Comparison of ENCODE assay signal across 30 cellular contexts in genomic region chr4:182454440-182455013, GRCh38.
A peak's percentile ranks its signal among the peaks of the same experiment; 100 is the strongest.
DNase-seq lines count a peak whose midpoint lies in the region; ATAC-seq and TF ChIP-seq lines count a peak whose summit lies in the region.
"Had no signal": no experiment of that assay in that cellular context is flagged by ENCODE, and none has a peak within 500 bp of the region (broad histone marks: within the 10 kb centered on the region; RNA-seq: fewer than 3 reads in every experiment).

No MANE protein-coding gene starts in this region.

- no peaks in the 10 kb centered on the region for H3K36me3 Mint-ChIP-seq in activated naive CD4-positive, alpha-beta T cell treated with anti-CD3 and anti-CD28 coated beads for 36 hours (ENCODE audit: low read depth)
- H3K36me3 Mint-ChIP-seq: CD4-positive, alpha-beta memory T cell; stimulated activated memory B cell treated with anti-CD40 and anti-IgM and Interleukin-4, amounts not matched to agents 10 μg/mL and 1 μg/mL and 100 μg/mL, for 72 hours had no signal

- POLR2A ChIA-PET in PC-3 (lab: Charles Lee; ENCODE audit: unreplicated experiment): no interaction called here

- H3K4me3 ChIP-seq in PC-3 (ENCODE audit: low read length) (no peak overlapping the region), fibroblast of lung (replicated peaks in 1 of 4; ENCODE audit: control extremely low read depth in 1 of 4, insufficient read depth in 1 of 4, low read depth in 3 of 4, low read length in 4 of 4) (no peak overlapping the region), smooth muscle cell (no peak overlapping the region)
- H3K4me3 ChIP-seq: esophagus squamous epithelium, GM12878, HAP-1, left ventricle myocardium inferior, SK-N-MC, upper lobe of left lung had no signal

- DNase-seq in DMS79 treated with DMSO at 0.1 percent for 48 hours (lab: John Stamatoyannopoulos, UW) (peak; percentile 41), DMS79 (lab: John Stamatoyannopoulos, UW) (no peak), PC-3 (no peak), fibroblast of lung (ENCODE audit: low read depth in 2 of 2) (peak; percentile 38 to 87), smooth muscle cell (lab: John Stamatoyannopoulos, UW; ENCODE audit: unreplicated experiment) (no peak), globus pallidus (ENCODE audit: low spot score) (no peak), NCI-H2227 treated with DMSO at 0.1 percent for 48 hours (lab: John Stamatoyannopoulos, UW) (no peak)
- no peak for DNase-seq in activated naive CD4-positive, alpha-beta T cell treated with anti-CD3 and anti-CD28 coated beads for 36 hours
- DNase-seq: activated gamma-delta T cell treated with Interleukin-2 at 50 U/mL for 16 hours; activated T-cell treated with anti-CD3 and anti-CD28 coated beads, Interleukin-2, amount 50 U/mL, for 24 hours; AML-193; CD4-positive, alpha-beta memory T cell; dermis blood vessel endothelial cell; EL; esophagus squamous epithelium; islet precursor cell; Kasumi-1; left ventricle myocardium inferior; mesenchymal stem cell; MV-4-11; NCI-H2107; nephron progenitor cell; upper lobe of left lung had no signal

- no peak overlapping the region for H3K4me3 Mint-ChIP-seq in activated naive CD4-positive, alpha-beta T cell treated with anti-CD3 and anti-CD28 coated beads for 36 hours
- H3K4me3 Mint-ChIP-seq: activated T-cell treated with anti-CD3 and anti-CD28 coated beads, Interleukin-2, amount 50 U/mL, for 24 hours; CD4-positive, alpha-beta memory T cell; stimulated activated memory B cell treated with anti-CD40 and anti-IgM and Interleukin-4, amounts not matched to agents 10 μg/mL and 1 μg/mL and 100 μg/mL, for 72 hours; T-helper 1 cell treated with Interleukin-12 subunit alpha and Interleukin-12 subunit beta and Interleukin-4 antibody, amounts not matched to agents 30 μg/mL and 1 μg/mL, for 36 hours had no signal

- ATAC-seq in PC-3: peak; percentile 50
- ATAC-seq: GM12878; HepG2; stimulated activated memory B cell treated with anti-CD40 and anti-IgM and Interleukin-4, amounts not matched to agents 10 μg/mL and 1 μg/mL and 100 μg/mL, for 72 hours had no signal

- H3K9ac ChIP-seq in PC-3 (ENCODE audit: low read length): no peak overlapping the region
- H3K9ac ChIP-seq in fibroblast of lung (ENCODE audit: insufficient read depth, low read length): no peak overlapping the region
- H3K9ac ChIP-seq in smooth muscle cell (ENCODE audit: low read depth): no peak overlapping the region

- H3K9me2 ChIP-seq in PC-3 (replicated peaks; ENCODE audit: low read length): no peaks in the 10 kb centered on the region

- H3K4me1 Mint-ChIP-seq in activated naive CD4-positive, alpha-beta T cell treated with anti-CD3 and anti-CD28 coated beads for 36 hours (ENCODE audit: low read depth): peaks cover 9% of the 10 kb centered on the region

- no peaks in the 10 kb centered on the region for H3K9me3 ChIP-seq in PC-3 (ENCODE audit: low read length)
- H3K9me3 ChIP-seq in fibroblast of lung (ENCODE audit: control insufficient read depth, insufficient read depth, low read depth, low read length): no peaks in the 10 kb centered on the region
- no peaks in the 10 kb centered on the region for H3K9me3 ChIP-seq in smooth muscle cell (replicated peaks; ENCODE audit: low read depth)
- H3K9me3 ChIP-seq: esophagus squamous epithelium, HAP-1, left ventricle myocardium inferior, upper lobe of left lung had no signal

- H3K9me3 Mint-ChIP-seq in activated naive CD4-positive, alpha-beta T cell treated with anti-CD3 and anti-CD28 coated beads for 36 hours: no peaks in the 10 kb centered on the region
- H3K9me3 Mint-ChIP-seq: activated T-cell treated with anti-CD3 and anti-CD28 coated beads, Interleukin-2, amount 50 U/mL, for 24 hours; nephron progenitor cell; stimulated activated memory B cell treated with anti-CD40 and anti-IgM and Interleukin-4, amounts not matched to agents 10 μg/mL and 1 μg/mL and 100 μg/mL, for 72 hours; T-helper 1 cell treated with Interleukin-12 subunit alpha and Interleukin-12 subunit beta and Interleukin-4 antibody, amounts not matched to agents 30 μg/mL and 1 μg/mL, for 36 hours had no signal

- H3K4me1 ChIP-seq in PC-3 (ENCODE audit: insufficient read depth, low read length) (0 out of 2 replicates have a peak, but pooled peaks cover 1% of the 10 kb centered on the region), fibroblast of lung (ENCODE audit: control insufficient read depth, extremely low read depth, insufficient read depth, low read length) (no peaks in the 10 kb centered on the region), smooth muscle cell (ENCODE audit: low read depth) (peaks cover 44% of the 10 kb centered on the region)

- peaks cover 19% of the 10 kb centered on the region for H3K27me3 ChIP-seq in PC-3 (ENCODE audit: low read length)
- no peaks in the 10 kb centered on the region for H3K27me3 ChIP-seq in fibroblast of lung (ENCODE audit: control insufficient read depth, insufficient read depth, low read length)
- no peaks in the 10 kb centered on the region for H3K27me3 ChIP-seq in smooth muscle cell (ENCODE audit: low read depth)

- H4K20me1 ChIP-seq in PC-3 (ENCODE audit: low read length): no peaks in the 10 kb centered on the region
- no peaks in the 10 kb centered on the region for H4K20me1 ChIP-seq in fibroblast of lung (ENCODE audit: control insufficient read depth, extremely low read depth, insufficient read depth, low read length)
- H4K20me1 ChIP-seq in smooth muscle cell (ENCODE audit: low read depth): peaks cover 80% of the 10 kb centered on the region

- no peaks in the 10 kb centered on the region for H3K36me3 ChIP-seq in PC-3 (ENCODE audit: low read depth, low read length)
- no peaks in the 10 kb centered on the region for H3K36me3 ChIP-seq in fibroblast of lung (ENCODE audit: control insufficient read depth, insufficient read depth, low read length)
- no peaks in the 10 kb centered on the region for H3K36me3 ChIP-seq in smooth muscle cell (ENCODE audit: low read depth)
- H3K36me3 ChIP-seq: esophagus squamous epithelium, HAP-1, left ventricle myocardium inferior, upper lobe of left lung had no signal

- CTCF ChIA-PET in PC-3 (lab: Charles Lee): no interaction called here
- CTCF ChIA-PET in activated naive CD4-positive, alpha-beta T cell treated with anti-CD3 and anti-CD28 coated beads for 36 hours (lab: Charles Lee): interaction anchor here (0.5 to 0.6 kb wide), 2 partner anchors 12 to 14 kb away, joined by 3 to 4 read pairs; no protein-coding TSS in a partner anchor

- H3F3A ChIP-seq in PC-3 (ENCODE audit: low read length, unreplicated experiment): no peaks in the 10 kb centered on the region
- no peaks in the 10 kb centered on the region for H3F3A ChIP-seq in smooth muscle cell (ENCODE audit: low read depth)

- BruUV-seq in PC-3 (replicated peaks; lab: Mats Ljungman, UMichigan): no TSS peak

- intact Hi-C loops in PC-3 (cut with micrococcal nuclease): loop anchor here (2.0 to 10.0 kb wide), 2 partner anchors 294 to 800 kb away; no protein-coding TSS in a partner anchor
- intact Hi-C loops in activated naive CD4-positive, alpha-beta T cell treated with anti-CD3 and anti-CD28 coated beads for 36 hours (cut with micrococcal nuclease): no loop called here

- H3K79me2 ChIP-seq in PC-3 (ENCODE audit: low read length) (no peaks in the 10 kb centered on the region), fibroblast of lung (ENCODE audit: control insufficient read depth, insufficient read depth, low read length) (no peaks in the 10 kb centered on the region), smooth muscle cell (ENCODE audit: low read depth) (peaks cover 91% of the 10 kb centered on the region)

- H2AFZ ChIP-seq in PC-3 (ENCODE audit: low read length) (no peak overlapping the region), fibroblast of lung (ENCODE audit: low read length) (no peak overlapping the region), smooth muscle cell (ENCODE audit: low read depth) (no peak overlapping the region)

- WGBS in smooth muscle cell (ENCODE audit: low lambda C conversion rate): 81% methylated on average over 6 of the region's 6 CpGs

- no peak overlapping the region for H3K27ac Mint-ChIP-seq in activated naive CD4-positive, alpha-beta T cell treated with anti-CD3 and anti-CD28 coated beads for 36 hours
- H3K27ac Mint-ChIP-seq: activated T-cell treated with anti-CD3 and anti-CD28 coated beads, Interleukin-2, amount 50 U/mL, for 24 hours; CD4-positive, alpha-beta memory T cell; stimulated activated memory B cell treated with anti-CD40 and anti-IgM and Interleukin-4, amounts not matched to agents 10 μg/mL and 1 μg/mL and 100 μg/mL, for 72 hours; T-helper 1 cell treated with Interleukin-12 subunit alpha and Interleukin-12 subunit beta and Interleukin-4 antibody, amounts not matched to agents 30 μg/mL and 1 μg/mL, for 36 hours had no signal

- H3K4me2 ChIP-seq in PC-3 (ENCODE audit: low read length) (no peak overlapping the region), fibroblast of lung (ENCODE audit: extremely low read depth, insufficient read depth, low read length) (no peak overlapping the region), smooth muscle cell (peak overlapping the region; percentile 18)

- TF ChIP-seq CTCF in PC-3 (conservative IDR thresholded peaks at IDR 0.05; ENCODE audit: low read depth, low read length) (no peak), fibroblast of lung (conservative IDR thresholded peaks at IDR 0.05 in 1 of 2, IDR thresholded peaks at IDR 0.05 in 1 of 2; ENCODE audit: low read depth in 1 of 2, low read length in 2 of 2) (no peak), smooth muscle cell (IDR thresholded peaks at IDR 0.05; ENCODE audit: borderline replicate concordance, insufficient read depth, poor library complexity, severe bottlenecking) (no peak)

- H3K27me3 Mint-ChIP-seq in activated naive CD4-positive, alpha-beta T cell treated with anti-CD3 and anti-CD28 coated beads for 36 hours (ENCODE audit: low read depth): peaks cover 47% of the 10 kb centered on the region

- H3K27ac ChIP-seq in PC-3 (ENCODE audit: low read length): no peak overlapping the region
- no peak overlapping the region for H3K27ac ChIP-seq in fibroblast of lung (ENCODE audit: insufficient read depth, low read length)
- H3K27ac ChIP-seq in smooth muscle cell (ENCODE audit: low read depth): no peak overlapping the region
- H3K27ac ChIP-seq: 22Rv1, esophagus squamous epithelium, left ventricle myocardium inferior, SK-N-MC, upper lobe of left lung had no signal

Comparison
In these comparisons a context has a peak if more than half of its experiments do, and no peak if none do; other contexts are left out.
1. DNase-seq: peak in DMS79 treated with DMSO at 0.1 percent for 48 hours (single experiment) and fibroblast of lung (2 of 2); none in DMS79 (single experiment), PC-3 (single experiment), smooth muscle cell (single experiment), globus pallidus (single experiment), NCI-H2227 treated with DMSO at 0.1 percent for 48 hours (single experiment) and activated naive CD4-positive, alpha-beta T cell treated with anti-CD3 and anti-CD28 coated beads for 36 hours (single experiment).